11 cellular contexts compared by ENCODE assay signal in the genomic region with DNA sequence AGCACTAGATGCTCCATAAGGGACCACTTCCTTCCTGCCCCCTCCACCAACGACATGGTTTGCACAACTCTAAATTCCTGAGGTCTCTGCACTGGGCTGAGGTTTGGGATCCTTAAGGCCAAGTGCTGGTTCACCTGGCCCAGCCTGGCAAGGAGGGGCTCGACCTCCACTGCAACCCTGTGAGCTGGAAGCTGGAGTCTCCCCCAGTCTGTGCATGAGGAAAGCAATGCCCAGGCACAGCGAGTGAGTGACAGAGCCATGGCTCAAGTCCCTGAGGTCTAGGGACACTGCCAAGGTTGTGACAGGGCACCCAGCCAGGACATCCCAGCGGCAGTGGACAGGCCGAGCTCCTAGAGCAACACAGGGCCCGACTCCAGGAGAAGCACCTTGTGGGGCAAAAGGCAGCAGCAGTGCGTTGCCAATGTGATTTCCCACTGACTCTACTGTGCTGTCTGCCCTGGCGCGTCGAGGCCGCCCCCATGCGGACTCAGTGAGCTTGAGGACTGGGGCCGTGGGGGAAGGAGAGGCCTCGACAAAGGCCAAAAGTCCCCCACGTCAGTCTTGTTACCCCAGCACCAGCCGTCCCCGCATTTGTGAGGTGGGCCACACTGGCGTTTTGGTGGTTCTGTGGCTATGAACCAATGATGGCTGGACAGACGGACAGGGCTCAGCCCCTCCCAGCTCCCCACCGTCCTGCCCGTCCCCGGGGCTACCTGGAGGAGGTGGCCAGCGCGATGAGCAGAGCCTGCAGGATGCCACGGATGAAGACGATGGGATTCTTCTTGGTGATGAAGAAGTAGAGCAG. TPM values are rescaled to one million over a fixed set of nuclear protein-coding genes. Genes with fewer than 3 reads are reported as not detected.
DNase-seq lines count a peak whose midpoint lies in the region; ATAC-seq and TF ChIP-seq lines count a peak whose summit lies in the region.
"Had no signal": no experiment of that assay in that cellular context is flagged by ENCODE, and none has a peak within 500 bp of the region (broad histone marks: within the 10 kb centered on the region; RNA-seq: fewer than 3 reads in every experiment).

No MANE protein-coding gene starts in this region.

- no peaks in the 10 kb centered on the region for H3K9me3 ChIP-seq in heart left ventricle
- no peaks in the 10 kb centered on the region for H3K9me3 ChIP-seq in prostate gland
- H3K9me3 ChIP-seq in MM.1S (replicated peaks; ENCODE audit: insufficient read depth, low read length), result no peaks in the 10 kb centered on the region

- DNase-seq in GM03348 (ENCODE audit: low spot score) (peak; percentile 58), RPMI7951 (ENCODE audit: low read depth) (peak; percentile 70), heart left ventricle (peak; percentile 67 to 88 (median 81)), prostate gland (ENCODE audit: low spot score) (peak; percentile 17), MM.1S (no peak), NCI-H1417 treated with DMSO at 0.1 percent for 48 hours (lab: John Stamatoyannopoulos, UW) (no peak)
- no peak for DNase-seq in activated CD4-positive, alpha-beta T cell treated with anti-CD3 and anti-CD28 coated beads, Interleukin-2, amount 50 U/mL, for 48 hours
- DNase-seq: activated CD4-positive, alpha-beta T cell treated with anti-CD3 and anti-CD28 coated beads for 36 hours; hippocampal formation had no signal

- TF ChIP-seq POLR2A in heart left ventricle (IDR thresholded peaks at IDR 0.05) (no peak), prostate gland (IDR thresholded peaks at IDR 0.05) (no peak)

- H3K79me2 ChIP-seq in MM.1S (ENCODE audit: low read length), result no peaks in the 10 kb centered on the region

- WGBS in heart left ventricle, 4 donors, result 70 to 79% (median 75%) methylated on average over 18 to 26 of the region's 26 CpGs
- WGBS in prostate gland, result 83% methylated on average over 26 of the region's 26 CpGs

- H3K27ac ChIP-seq in heart left ventricle, result peak overlapping the region in 1 of 12 donors; percentile 34
- H3K27ac ChIP-seq in prostate gland, result no peak overlapping the region
- no peak overlapping the region for H3K27ac ChIP-seq in MM.1S (ENCODE audit: low read length)

- peak; percentile 75 to 85 (median 78) for ATAC-seq in heart left ventricle
- ATAC-seq in GM21528 (IDR thresholded peaks at IDR 0.05; ENCODE audit: low FRiP score, unreplicated experiment), result no peak
- ATAC-seq: activated CD4-positive, alpha-beta T cell treated with anti-CD3 and anti-CD28 coated beads for 36 hours; stimulated activated effector memory CD8-positive, alpha-beta T cell treated with anti-CD3 and anti-CD28 coated beads, Interleukin-12 subunit alpha, Interleukin-12 subunit beta, amount 100 ng/mL, for 72 hours had no signal

- no peaks in the 10 kb centered on the region for H3K9me2 ChIP-seq in MM.1S (replicated peaks; ENCODE audit: insufficient read depth, low read length)

- TF ChIP-seq CTCF in heart left ventricle (IDR thresholded peaks at IDR 0.05) (no peak), prostate gland (IDR thresholded peaks at IDR 0.05) (no peak), MM.1S (IDR thresholded peaks at IDR 0.05; ENCODE audit: low read length) (no peak)

- H3K27me3 ChIP-seq in heart left ventricle (no peaks in the 10 kb centered on the region), prostate gland (replicated peaks; ENCODE audit: insufficient read depth) (no peaks in the 10 kb centered on the region), MM.1S (replicated peaks; ENCODE audit: insufficient read depth, low read length) (peaks cover 5% of the 10 kb centered on the region)

- no peaks in the 10 kb centered on the region for H4K20me1 ChIP-seq in MM.1S (ENCODE audit: insufficient read depth, low read length)

- H3K4me3 ChIP-seq in heart left ventricle, result no peak overlapping the region
- H3K4me3 ChIP-seq in prostate gland, result no peak overlapping the region
- no peak overlapping the region for H3K4me3 ChIP-seq in MM.1S (ENCODE audit: low read length)

- no peak overlapping the region for H2AFZ ChIP-seq in MM.1S (ENCODE audit: low read length)

- H3K36me3 ChIP-seq in heart left ventricle, result no peaks in the 10 kb centered on the region
- H3K36me3 ChIP-seq in prostate gland, result no peaks in the 10 kb centered on the region
- no peaks in the 10 kb centered on the region for H3K36me3 ChIP-seq in MM.1S (replicated peaks; ENCODE audit: insufficient read depth, low read length)

- no peaks in the 10 kb centered on the region for H3F3A ChIP-seq in MM.1S (ENCODE audit: insufficient read depth, low read length)

- no peak overlapping the region for H3K4me2 ChIP-seq in MM.1S (ENCODE audit: low read depth, low read length)

- intact Hi-C loops in heart left ventricle (cut with DNase I) (loop anchor here in 1 of 10 donors (10.0 kb wide), 1 partner anchor 83 kb away; no protein-coding TSS in a partner anchor), prostate gland (cut with DNase I) (no loop called here)

- no peak overlapping the region for H3K9ac ChIP-seq in MM.1S (ENCODE audit: low read length)

- H3K4me1 ChIP-seq in heart left ventricle, result peaks cover 0 to 37% (median 15%) of the 10 kb centered on the region in 12 donors
- no peaks in the 10 kb centered on the region for H3K4me1 ChIP-seq in prostate gland (replicated peaks)
- no peaks in the 10 kb centered on the region for H3K4me1 ChIP-seq in MM.1S (ENCODE audit: low read length)

RNA-seq across cellular contexts. Expression of gene PODN, which starts 30.0 kb away (rescaled TPM):
- total RNA-seq in RPMI7951 (2014; rRNA removed; shearing (Covaris generic)), result 0.36 TPM in 1 of 2 replicates, not detected in the other
- 10 to 100 TPM in 8 of 9 donors, 1 to 10 TPM in 1; 5.9 to 61.8 (median 18.5) TPM for total RNA-seq in heart left ventricle
- polyA plus RNA-seq in heart left ventricle, result 1 to 10 TPM; 5.2 to 9.8 TPM
- 10 to 100 TPM; 11.6 to 92.7 TPM for total RNA-seq in prostate gland
- total RNA-seq: activated CD4-positive, alpha-beta T cell treated with anti-CD3 and anti-CD28 coated beads for 36 hours had no signal

RNA-seq across cellular contexts. Expression of gene SLC1A7, which starts 50.4 kb away (rescaled TPM):
- not detected in 2 replicates for total RNA-seq in RPMI7951 (2014; rRNA removed; shearing (Covaris generic))
- total RNA-seq in heart left ventricle, result 1 to 10 TPM in 1 of 9 donors, under 1 TPM in 6, not detected in 2; 0.08 to 1.1 (median 0.37) TPM
- polyA plus RNA-seq in heart left ventricle, result under 1 TPM; 0.07 to 0.19 TPM
- 1 to 10 TPM in 1 of 2 donors, not detected in 1; 1.8 TPM for total RNA-seq in prostate gland
- total RNA-seq: activated CD4-positive, alpha-beta T cell treated with anti-CD3 and anti-CD28 coated beads for 36 hours had no signal

Comparison
In these comparisons a context has a peak if more than half of its experiments do, and no peak if none do; other contexts are left out.
1. DNase-seq: peak in GM03348 (single experiment), RPMI7951 (single experiment), heart left ventricle (5 of 5) and prostate gland (single experiment); none in activated CD4-positive, alpha-beta T cell treated with anti-CD3 and anti-CD28 coated beads, Interleukin-2, amount 50 U/mL, for 48 hours (0 of 2), MM.1S (single experiment) and NCI-H1417 treated with DMSO at 0.1 percent for 48 hours (single experiment).